Comparison of ENCODE assay signal across 10 cellular contexts in the genomic region with DNA sequence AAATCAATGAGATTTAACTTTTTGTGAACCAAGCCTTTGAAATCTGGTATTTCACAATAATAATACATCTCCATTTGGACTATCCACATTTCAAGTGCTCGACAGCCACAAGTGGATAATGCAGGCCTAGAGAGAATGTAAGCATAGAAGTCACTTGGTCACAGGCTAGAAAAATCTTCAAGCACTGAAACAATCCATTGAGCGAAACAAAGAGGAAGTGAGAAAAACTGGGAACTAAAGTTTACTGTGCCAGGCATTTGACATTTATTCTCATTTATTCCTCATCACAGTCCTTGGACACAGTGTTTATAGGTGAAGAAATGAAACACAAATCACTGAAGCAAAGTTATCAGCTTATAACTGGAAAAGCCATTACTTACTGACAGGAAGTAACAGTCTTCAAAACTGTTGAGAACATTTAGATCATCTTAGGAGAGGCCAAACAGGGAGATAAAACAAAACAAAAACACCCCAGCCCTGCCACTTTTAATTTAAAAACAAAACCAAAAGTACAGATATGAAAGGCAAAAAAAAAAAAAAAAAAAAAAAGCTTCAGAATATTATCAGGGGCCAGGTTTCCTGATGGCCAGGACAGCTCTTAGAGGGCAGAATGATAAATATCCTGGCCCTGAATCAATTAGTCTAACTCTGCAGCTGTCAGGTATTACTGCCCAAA. TPM values are rescaled to one million over a fixed set of nuclear protein-coding genes. Genes with fewer than 3 reads are reported as not detected.
DNase-seq lines count a peak whose midpoint lies in the region; ATAC-seq, FAIRE-seq and TF ChIP-seq lines count a peak whose summit lies in the region.
"Had no signal": no experiment of that assay in that cellular context is flagged by ENCODE, and none has a peak within 500 bp of the region (broad histone marks: within the 10 kb centered on the region; RNA-seq: fewer than 3 reads in every experiment).

No MANE protein-coding gene starts in this region.

- TF ChIP-seq CTCF in endothelial cell of umbilical vein (IDR thresholded peaks at IDR 0.05; ENCODE audit: extremely low read depth in 1 of 2, insufficient read depth in 1 of 2, low read depth in 1 of 2, low read length in 2 of 2) (no peak), mucosa of descending colon (IDR thresholded peaks at IDR 0.05) (no peak)

- H3K27me3 ChIP-seq in endothelial cell of umbilical vein (ENCODE audit: control insufficient read depth in 2 of 2, insufficient read depth in 2 of 2, low read length in 2 of 2), result no peaks in the 10 kb centered on the region

- DNase-seq in stimulated activated naive CD8-positive, alpha-beta T cell treated with anti-CD3 and anti-CD28 coated beads, Interleukin-15, Interleukin-2, amounts not matched to agents 100 U/mL and 50 U/mL, for 24 hours, result no peak
- peak; percentile 30 for DNase-seq in NAMALWA (ENCODE audit: low spot score)
- DNase-seq in endothelial cell of umbilical vein (ENCODE audit: low read depth, low spot score), result peak; percentile 27
- no peak for DNase-seq in left colon
- DNase-seq in mucosa of descending colon, result no peak
- no peak for DNase-seq in HuH-7 (ENCODE audit: low spot score)
- no peak for DNase-seq in AG20443 (ENCODE audit: low spot score)
- DNase-seq: activated effector memory CD4-positive, alpha-beta T cell treated with anti-CD3 and anti-CD28 coated beads, Interleukin-2, amount 50 U/mL, for 16 hours; NK-92 treated with Interleukin-12 subunit alpha and Interleukin-12 subunit beta, amount 100 ng/mL, for 24 hours had no signal

- peaks cover 18% of the 10 kb centered on the region for H3K4me1 Mint-ChIP-seq in stimulated activated naive CD8-positive, alpha-beta T cell treated with anti-CD3 and anti-CD28 coated beads, Interleukin-15, Interleukin-2, amounts not matched to agents 100 ng/mL and 50 ng/mL, for 24 hours (ENCODE audit: low read depth)

- H3K4me1 ChIP-seq in endothelial cell of umbilical vein (ENCODE audit: control insufficient read depth, extremely low read depth, insufficient read depth, low read length), result peaks cover 22% of the 10 kb centered on the region
- H3K4me1 ChIP-seq in mucosa of descending colon (ENCODE audit: low read depth), result no peaks in the 10 kb centered on the region

- H3K27ac ChIP-seq in endothelial cell of umbilical vein (ENCODE audit: insufficient read depth, low read depth, low read length), result no peak overlapping the region

- H3K4me3 ChIP-seq in endothelial cell of umbilical vein (replicated peaks in 1 of 3; ENCODE audit: insufficient read depth in 1 of 3, low read depth in 1 of 3, low read length in 3 of 3) (no peak overlapping the region), mucosa of descending colon (no peak overlapping the region)

- no peak for TF ChIP-seq POLR2A in endothelial cell of umbilical vein (IDR thresholded peaks at IDR 0.05; ENCODE audit: low read depth, low read length)

- intact Hi-C loops in endothelial cell of umbilical vein (cut with micrococcal nuclease), result no loop called here
- intact Hi-C loops in left colon (cut with DNase I, micrococcal nuclease), result no loop called here
- intact Hi-C loops in mucosa of descending colon (cut with DNase I, micrococcal nuclease), result no loop called here

- no peaks in the 10 kb centered on the region for H3K27me3 Mint-ChIP-seq in stimulated activated naive CD8-positive, alpha-beta T cell treated with anti-CD3 and anti-CD28 coated beads, Interleukin-15, Interleukin-2, amounts not matched to agents 100 ng/mL and 50 ng/mL, for 24 hours

- no peaks in the 10 kb centered on the region for H3K9me1 ChIP-seq in endothelial cell of umbilical vein (replicated peaks; ENCODE audit: control insufficient read depth, extremely low read depth, insufficient read depth, low read length)

- dilution Hi-C loops in endothelial cell of umbilical vein (cut with MboI; ENCODE audit: extremely low pct_ligation_motif_present, low sequenced_read_pairs), result no loop called here

- H4K20me1 ChIP-seq in endothelial cell of umbilical vein (replicated peaks; ENCODE audit: control insufficient read depth, extremely low read depth, insufficient read depth, low read length), result no peaks in the 10 kb centered on the region

- no peak for FAIRE-seq in endothelial cell of umbilical vein (lab: Jason Lieb, UNC)

- H3K4me2 ChIP-seq in endothelial cell of umbilical vein (ENCODE audit: insufficient read depth, low read length), result no peak overlapping the region

- H3K36me3 Mint-ChIP-seq in stimulated activated naive CD8-positive, alpha-beta T cell treated with anti-CD3 and anti-CD28 coated beads, Interleukin-15, Interleukin-2, amounts not matched to agents 100 ng/mL and 50 ng/mL, for 24 hours (ENCODE audit: low read depth), result peaks cover 55% of the 10 kb centered on the region

- H3K9me3 ChIP-seq in endothelial cell of umbilical vein (replicated peaks; ENCODE audit: control insufficient read depth, insufficient read depth, low read length) (no peaks in the 10 kb centered on the region), mucosa of descending colon (no peaks in the 10 kb centered on the region)

- H3K79me2 ChIP-seq in endothelial cell of umbilical vein (ENCODE audit: control insufficient read depth, insufficient read depth, low read length), result no peaks in the 10 kb centered on the region

- no peaks in the 10 kb centered on the region for H3K9me3 Mint-ChIP-seq in stimulated activated naive CD8-positive, alpha-beta T cell treated with anti-CD3 and anti-CD28 coated beads, Interleukin-15, Interleukin-2, amounts not matched to agents 100 ng/mL and 50 ng/mL, for 24 hours

- H3K27ac Mint-ChIP-seq in stimulated activated naive CD8-positive, alpha-beta T cell treated with anti-CD3 and anti-CD28 coated beads, Interleukin-15, Interleukin-2, amounts not matched to agents 100 ng/mL and 50 ng/mL, for 24 hours, result peak overlapping the region; percentile 82

- no peak overlapping the region for H2AFZ ChIP-seq in endothelial cell of umbilical vein (ENCODE audit: low read depth, low read length)

- peak overlapping the region; percentile 8 for H3K4me3 Mint-ChIP-seq in stimulated activated naive CD8-positive, alpha-beta T cell treated with anti-CD3 and anti-CD28 coated beads, Interleukin-15, Interleukin-2, amounts not matched to agents 100 ng/mL and 50 ng/mL, for 24 hours

- BruUV-seq in endothelial cell of umbilical vein (replicated peaks; lab: Mats Ljungman, UMichigan), result no TSS peak

- no peak overlapping the region for H3K9ac ChIP-seq in endothelial cell of umbilical vein (replicated peaks; ENCODE audit: extremely low read depth, insufficient read depth, low read length)

- ATAC-seq in stimulated activated naive CD8-positive, alpha-beta T cell treated with anti-CD3 and anti-CD28 coated beads, Interleukin-15, Interleukin-2, amounts not matched to agents 100 U/mL and 50 U/mL, for 24 hours, result no peak
- ATAC-seq in left colon (no peak), mucosa of descending colon (no peak)

- H3K36me3 ChIP-seq in endothelial cell of umbilical vein (ENCODE audit: control insufficient read depth in 2 of 2, extremely low read depth in 1 of 2, insufficient read depth in 2 of 2, low read length in 2 of 2), result peaks cover 0 to 2% of the 10 kb centered on the region in 2 experiments
- H3K36me3 ChIP-seq in mucosa of descending colon (ENCODE audit: low read depth), result peaks cover 4% of the 10 kb centered on the region

- CTCF ChIA-PET in endothelial cell of umbilical vein (lab: Charles Lee), result interaction anchor here (0.6 to 1.5 kb wide), 4 partner anchors 24 to 72 kb away, joined by 3 to 5 read pairs (median 4); no protein-coding TSS in a partner anchor

- POLR2A ChIA-PET in endothelial cell of umbilical vein (lab: Charles Lee), result interaction anchor here (0.6 to 0.7 kb wide), 2 partner anchors 11 to 338 kb away, joined by 3 read pairs; no protein-coding TSS in a partner anchor

TF ChIP-seq in endothelial cell of umbilical vein, 7 proteins besides CTCF, POLR2A, EP300 and RAD21:
- TF ChIP-seq FOS (IDR thresholded peaks at IDR 0.05; ENCODE audit: borderline replicate concordance, insufficient read depth, low read length), result no peak
- no peak for TF ChIP-seq JUN (IDR thresholded peaks at IDR 0.05; ENCODE audit: borderline replicate concordance, insufficient read depth, insufficient read length, low read depth)
- TF ChIP-seq MYC (IDR thresholded peaks at IDR 0.05; ENCODE audit: low read depth, low read length), result no peak
- TF ChIP-seq, protein P1, sequence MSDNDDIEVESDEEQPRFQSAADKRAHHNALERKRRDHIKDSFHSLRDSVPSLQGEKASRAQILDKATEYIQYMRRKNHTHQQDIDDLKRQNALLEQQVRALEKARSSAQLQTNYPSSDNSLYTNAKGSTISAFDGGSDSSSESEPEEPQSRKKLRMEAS (IDR thresholded peaks at IDR 0.05; ENCODE audit: insufficient read depth, insufficient read length), result no peak
- no peak for TF ChIP-seq EZH2 (IDR thresholded peaks at IDR 0.05; ENCODE audit: borderline replicate concordance, low read depth, low read length, severe bottlenecking)
- no peak for TF ChIP-seq GATA2 (IDR thresholded peaks at IDR 0.05; ENCODE audit: insufficient read depth, insufficient read length, low read depth, low read length)
- TF ChIP-seq POLR2AphosphoS5 (IDR thresholded peaks at IDR 0.05; ENCODE audit: insufficient read depth, low read depth, low read length), result no peak

RNA-seq across cellular contexts. Expression of a gene that starts 29.2 kb away (rescaled TPM):
- total RNA-seq in endothelial cell of umbilical vein, result 129 and 142 TPM in 2 replicates
- polyA plus RNA-seq in endothelial cell of umbilical vein, result 92.8 and 107 TPM in 2 replicates
- polyA plus RNA-seq in endothelial cell of umbilical vein (2011; cell fraction: cytosol; rRNA removed), result 79.2 and 81.1 TPM in 2 replicates
- polyA plus RNA-seq in endothelial cell of umbilical vein (2011; cell fraction: nucleus; rRNA removed), result 56.6 and 67.1 TPM in 2 replicates
- polyA plus RNA-seq in endothelial cell of umbilical vein (2012), result 131 and 155 TPM in 2 replicates
- 380 and 387 TPM in 2 replicates for polyA minus RNA-seq in endothelial cell of umbilical vein
- 71.4 TPM for polyA minus RNA-seq in endothelial cell of umbilical vein (2011; cell fraction: cytosol; rRNA and poly(A)+ RNA removed)
- polyA minus RNA-seq in endothelial cell of umbilical vein (2011; cell fraction: nucleus; rRNA and poly(A)+ RNA removed), result 61.7 and 108 TPM in 2 replicates
- 10 to 100 TPM; 59.6 to 70.8 TPM for total RNA-seq in left colon
- 10 to 100 TPM; 57.4 to 79.2 (median 72.9) TPM for total RNA-seq in mucosa of descending colon

Comparison
In these comparisons a context has a peak if more than half of its experiments do, and no peak if none do; other contexts are left out.
1. DNase-seq: peak in NAMALWA (single experiment) and endothelial cell of umbilical vein (single experiment); none in stimulated activated naive CD8-positive, alpha-beta T cell treated with anti-CD3 and anti-CD28 coated beads, Interleukin-15, Interleukin-2, amounts not matched to agents 100 U/mL and 50 U/mL, for 24 hours (single experiment), left colon (0 of 2), mucosa of descending colon (0 of 3), HuH-7 (single experiment) and AG20443 (single experiment).